8 cellular contexts compared by ENCODE assay signal in the genomic region with DNA sequence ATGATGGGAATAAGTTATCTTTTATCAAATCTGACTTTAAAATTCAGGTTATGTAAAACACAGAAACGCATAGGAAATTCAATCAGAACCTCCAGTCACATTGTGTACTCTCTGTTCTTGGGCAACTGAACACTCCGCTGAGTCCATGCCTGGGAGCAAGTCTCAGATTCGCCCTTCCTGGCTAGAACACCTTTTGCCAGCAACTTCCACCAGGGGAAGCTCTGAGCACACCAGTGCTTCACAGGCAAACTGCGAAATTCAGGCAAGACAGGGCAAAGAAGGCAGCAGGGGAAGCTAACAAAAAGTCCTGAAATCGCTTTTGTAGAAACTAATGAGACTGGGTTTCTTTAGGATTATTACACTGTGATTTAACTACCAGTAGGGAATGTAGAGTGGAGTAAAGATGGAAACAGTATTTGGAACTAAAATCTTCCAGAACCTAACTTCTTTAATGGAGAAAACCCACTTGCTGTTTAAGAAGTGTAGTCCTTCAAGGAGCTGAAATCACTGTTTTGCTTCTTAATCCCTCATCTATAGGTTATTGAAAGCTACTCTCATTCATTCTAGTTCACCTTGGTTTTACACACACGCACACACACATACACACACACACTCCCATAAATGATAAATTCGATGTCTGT.
DNase-seq lines count a peak whose midpoint lies in the region; ATAC-seq and TF ChIP-seq lines count a peak whose summit lies in the region.

No MANE protein-coding gene starts in this region.

- H3K9me3 Mint-ChIP-seq in T-cell: no peaks in the 10 kb centered on the region

- H3K4me3 Mint-ChIP-seq in T-cell: no peak overlapping the region

- H3K27ac Mint-ChIP-seq in T-cell: no peak overlapping the region

- peak; percentile 40 for ATAC-seq in GM18520 (IDR thresholded peaks at IDR 0.05; ENCODE audit: unreplicated experiment)
- ATAC-seq in T-cell (replicated peaks in 1 of 4): no peak

- DNase-seq in AG10803 (ENCODE audit: low read depth): peak; percentile 12
- peak; percentile 45 to 55 for DNase-seq in Kasumi-1 (lab: John Stamatoyannopoulos, UW)
- peak; percentile 3 for DNase-seq in T1000 (lab: John Stamatoyannopoulos, UW)
- DNase-seq in iPS DF 19.7 (ENCODE audit: low read depth, low spot score): peak; percentile 33
- no peak for DNase-seq in T-cell
- no peak for DNase-seq in dermis blood vessel endothelial cell
- DNase-seq in activated T-cell treated with anti-CD3 and anti-CD28 coated beads, Interleukin-2, amount 50 U/mL, for 1 hour: no peak

- CTCF ChIA-PET in T-cell (lab: Charles Lee): no interaction called here

- no peaks in the 10 kb centered on the region for H3K4me1 Mint-ChIP-seq in T-cell

- H3K4me3 ChIP-seq in AG10803 (ENCODE audit: low read length): no peak overlapping the region

- H3K27me3 Mint-ChIP-seq in T-cell: no peaks in the 10 kb centered on the region

- POLR2A ChIA-PET in T-cell (lab: Charles Lee): no interaction called here

- TF ChIP-seq CTCF in AG10803 (conservative IDR thresholded peaks at IDR 0.05; ENCODE audit: low read length): peak; percentile 50

- no peaks in the 10 kb centered on the region for H3K36me3 Mint-ChIP-seq in T-cell

Comparison
In these comparisons a context has a peak if more than half of its experiments do, and no peak if none do; other contexts are left out.
1. DNase-seq: peak in AG10803 (single experiment), Kasumi-1 (2 of 2), T1000 (single experiment) and iPS DF 19.7 (single experiment); none in T-cell (0 of 34), dermis blood vessel endothelial cell (single experiment) and activated T-cell treated with anti-CD3 and anti-CD28 coated beads, Interleukin-2, amount 50 U/mL, for 1 hour (single experiment).